25 cellular contexts compared by ENCODE assay signal in genomic region chr18:48418409-48419267, GRCh38. TPM values are rescaled to one million over a fixed set of nuclear protein-coding genes. Genes with fewer than 3 reads are reported as not detected.
DNase-seq lines count a peak whose midpoint lies in the region; ATAC-seq and TF ChIP-seq lines count a peak whose summit lies in the region.
"Had no signal": no experiment of that assay in that cellular context is flagged by ENCODE, and none has a peak within 500 bp of the region (broad histone marks: within the 10 kb centered on the region; RNA-seq: fewer than 3 reads in every experiment).

No MANE protein-coding gene starts in this region.

- H2AFZ ChIP-seq in mammary epithelial cell (ENCODE audit: low read depth, low read length), result peak overlapping the region; percentile 42
- H2AFZ ChIP-seq: GM23338 had no signal

- H3K9ac ChIP-seq in BLaER1 treated with 17β-estradiol and CSF1 and Interleukin-3, amounts not matched to agents 10 nM and 100 nM, result no peak overlapping the region
- no peak overlapping the region for H3K9ac ChIP-seq in mammary epithelial cell (ENCODE audit: insufficient read depth, low read length)

- TF ChIP-seq POLR2A in right lobe of liver (IDR thresholded peaks at IDR 0.05), result no peak

- intact Hi-C loops in mammary epithelial cell (cut with micrococcal nuclease), result no loop called here
- intact Hi-C loops in right lobe of liver (cut with DNase I), result no loop called here

- no peaks in the 10 kb centered on the region for H3K27me3 ChIP-seq in BLaER1 treated with 17β-estradiol and CSF1 and Interleukin-3, amounts not matched to agents 10 nM and 100 nM
- H3K27me3 ChIP-seq in mammary epithelial cell (ENCODE audit: insufficient read depth, low read length) (no peaks in the 10 kb centered on the region), right lobe of liver (no peaks in the 10 kb centered on the region)
- H3K27me3 ChIP-seq: Peyer's patch, upper lobe of left lung had no signal

- H3K4me1 ChIP-seq in BLaER1 treated with 17β-estradiol and CSF1 and Interleukin-3, amounts not matched to agents 10 nM and 100 nM, result peaks cover 8 to 50% (median 11%) of the 10 kb centered on the region in 10 experiments
- H3K4me1 ChIP-seq in mammary epithelial cell (ENCODE audit: insufficient read depth, low read length) (no peaks in the 10 kb centered on the region), right lobe of liver (no peaks in the 10 kb centered on the region)
- H3K4me1 ChIP-seq: colonic mucosa, Peyer's patch had no signal

- peak; percentile 50 for DNase-seq in MV-4-11 (lab: John Stamatoyannopoulos, UW)
- no peak for DNase-seq in mammary epithelial cell
- DNase-seq in right lobe of liver, result no peak
- DNase-seq in dedifferentiated amniotic fluid mesenchymal stem cell (ENCODE audit: extremely low spot score), result no peak
- DNase-seq in SHP77 treated with DMSO at 0.1 percent for 48 hours (lab: John Stamatoyannopoulos, UW), result no peak
- DNase-seq in GM10266 (ENCODE audit: extremely low spot score), result no peak
- DNase-seq: activated CD4-positive, alpha-beta memory T cell treated with anti-CD3 and anti-CD28 coated beads for 36 hours; activated effector memory CD4-positive, alpha-beta T cell treated with Interleukin-2 at 50 U/mL for 16 hours; brain microvascular endothelial cell; C1 segment of cervical spinal cord; colonic mucosa; Kasumi-1; kidney glomerular epithelial cell; natural killer cell; NCI-H2171; NCI-H774; Peyer's patch; retina; stimulated activated CD4-positive, alpha-beta T cell treated with anti-CD3 and anti-CD28 coated beads, Interleukin-12 subunit alpha, Interleukin-12 subunit beta, amount 100 ng/mL, for 4 hours; stimulated activated naive CD8-positive, alpha-beta T cell treated with anti-CD3 and anti-CD28 coated beads, Interleukin-15, amount 100 ng/mL, for 72 hours had no signal

- H3K4me3 ChIP-seq in BLaER1 treated with 17β-estradiol and CSF1 and Interleukin-3, amounts not matched to agents 10 nM and 100 nM, result no peak overlapping the region
- H3K4me3 ChIP-seq in mammary epithelial cell (replicated peaks in 1 of 3; ENCODE audit: insufficient read depth in 1 of 3, low read depth in 2 of 3, low read length in 3 of 3), result no peak overlapping the region
- no peak overlapping the region for H3K4me3 ChIP-seq in right lobe of liver
- H3K4me3 ChIP-seq: colonic mucosa, GM23338, Peyer's patch, upper lobe of left lung had no signal

- TF ChIP-seq CTCF in mammary epithelial cell (conservative IDR thresholded peaks at IDR 0.05 in 1 of 2, IDR thresholded peaks at IDR 0.05 in 1 of 2; ENCODE audit: extremely low read depth in 1 of 2, insufficient read depth in 1 of 2, low read depth in 1 of 2, low read length in 2 of 2), result no peak
- no peak for TF ChIP-seq CTCF in right lobe of liver (IDR thresholded peaks at IDR 0.05)
- TF ChIP-seq CTCF in GM10266 (IDR thresholded peaks at IDR 0.05; ENCODE audit: control insufficient read depth, insufficient read depth, low read depth, missing control alignments), result no peak

- H3K9me3 ChIP-seq in BLaER1 treated with 17β-estradiol and CSF1 and Interleukin-3, amounts not matched to agents 10 nM and 100 nM (replicated peaks in 1 of 11), result peaks cover 0 to 9% (median 5%) of the 10 kb centered on the region in 11 experiments; a peak in 10 of 22 replicates
- H3K9me3 ChIP-seq in mammary epithelial cell (replicated peaks; ENCODE audit: insufficient read depth, low read length) (no peaks in the 10 kb centered on the region), right lobe of liver (no peaks in the 10 kb centered on the region)
- H3K9me3 ChIP-seq: colonic mucosa, Peyer's patch, upper lobe of left lung had no signal

- WGBS in mammary epithelial cell (ENCODE audit: low coverage, missing lambda C conversion rate), result 59% methylated on average over 10 of the region's 10 CpGs
- WGBS in right lobe of liver (ENCODE audit: insufficient coverage, low coverage, low lambda C conversion rate, missing lambda C conversion rate), result 65% methylated on average over 9 of the region's 10 CpGs

- no peaks in the 10 kb centered on the region for H3K79me2 ChIP-seq in mammary epithelial cell (ENCODE audit: insufficient read depth, low read length)

- CTCF ChIA-PET in mammary epithelial cell (lab: Charles Lee; ENCODE audit: low non-redundant PET), result no interaction called here

- no peaks in the 10 kb centered on the region for H4K20me1 ChIP-seq in BLaER1 treated with 17β-estradiol and CSF1 and Interleukin-3, amounts not matched to agents 10 nM and 100 nM
- H4K20me1 ChIP-seq in mammary epithelial cell (ENCODE audit: insufficient read depth, low read length), result no peaks in the 10 kb centered on the region

- no peaks in the 10 kb centered on the region for H3K36me3 ChIP-seq in BLaER1 treated with 17β-estradiol and CSF1 and Interleukin-3, amounts not matched to agents 10 nM and 100 nM
- no peaks in the 10 kb centered on the region for H3K36me3 ChIP-seq in mammary epithelial cell (ENCODE audit: insufficient read depth, low read length)
- H3K36me3 ChIP-seq in right lobe of liver, result no peaks in the 10 kb centered on the region
- H3K36me3 ChIP-seq: brain microvascular endothelial cell, colonic mucosa, Peyer's patch, upper lobe of left lung had no signal

- in situ Hi-C loops in mammary epithelial cell (cut with MboI; ENCODE audit: low sequenced_read_pairs in 2 of 2), result no loop called here

- peak overlapping the region; percentile 33 to 70 (median 50); a peak in 21 of 22 replicates for H3K4me2 ChIP-seq in BLaER1 treated with 17β-estradiol and CSF1 and Interleukin-3, amounts not matched to agents 10 nM and 100 nM
- H3K4me2 ChIP-seq in mammary epithelial cell (ENCODE audit: insufficient read depth, low read depth, low read length), result no peak overlapping the region
- H3K4me2 ChIP-seq: GM23338 had no signal

- dilution Hi-C loops in mammary epithelial cell (cut with HindIII; ENCODE audit: low sequenced_read_pairs), result no loop called here

- peak overlapping the region in 4 of 11 experiments; percentile 3 to 63 (median 54); a peak in 5 of 22 replicates for H3K27ac ChIP-seq in BLaER1 treated with 17β-estradiol and CSF1 and Interleukin-3, amounts not matched to agents 10 nM and 100 nM
- no peak overlapping the region for H3K27ac ChIP-seq in mammary epithelial cell (ENCODE audit: insufficient read depth, low read depth, low read length)
- H3K27ac ChIP-seq in right lobe of liver, result no peak overlapping the region
- H3K27ac ChIP-seq: brain microvascular endothelial cell, colonic mucosa, Peyer's patch had no signal

- no TSS peak for BruUV-seq in mammary epithelial cell (replicated peaks; lab: Mats Ljungman, UMichigan)

- ATAC-seq in right lobe of liver (peak in 3 of 4 donors; percentile 44 to 69 (median 58)), GM19452 (IDR thresholded peaks at IDR 0.05; ENCODE audit: unreplicated experiment) (no peak)
- ATAC-seq: natural killer cell; SK-N-SH treated with all-trans-retinoic acid at 6 μM for 48 hours; stimulated activated naive CD8-positive, alpha-beta T cell treated with anti-CD3 and anti-CD28 coated beads, Interleukin-15, amount 100 ng/mL, for 72 hours had no signal

RNA-seq across cellular contexts. Expression of gene ZBTB7C, which starts 9.5 kb away (rescaled TPM):
- total RNA-seq in mammary epithelial cell (1 to 10 TPM; 3.4 to 4.2 TPM), right lobe of liver (1 to 10 TPM; 1.1 to 1.7 (median 1.3) TPM)
- 2.4 TPM for polyA plus RNA-seq in mammary epithelial cell
- 5.3 TPM for polyA minus RNA-seq in mammary epithelial cell
